ENCODE assay signal across 21 cellular contexts in the genomic region with DNA sequence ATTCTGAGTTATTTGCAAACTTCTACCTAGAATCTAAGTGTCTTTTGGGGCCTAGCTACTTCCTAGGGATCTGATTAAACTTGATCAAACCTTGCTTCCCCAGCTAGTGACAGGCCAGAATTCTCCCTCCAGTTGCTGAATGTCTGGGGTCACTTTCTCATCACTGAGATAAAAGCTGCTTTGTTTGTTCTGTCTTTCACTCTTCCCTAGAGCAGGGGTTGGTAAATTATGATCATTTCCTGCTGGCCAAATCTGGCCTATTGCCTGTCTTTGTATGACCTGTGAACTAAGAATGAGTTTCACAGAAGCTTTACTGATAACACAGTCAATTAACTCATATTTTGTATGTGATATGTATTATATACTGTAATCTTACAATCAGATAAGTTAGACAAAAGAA.
"Had no signal": no experiment of that assay in that cellular context is flagged by ENCODE, and none has a peak within 500 bp of the region (broad histone marks: within the 10 kb centered on the region; RNA-seq: fewer than 3 reads in every experiment).

No MANE protein-coding gene starts in this region.

- H3K4me1 ChIP-seq: prostate gland had no signal

- DNase-seq: activated CD4-positive, alpha-beta memory T cell treated with anti-CD3 and anti-CD28 coated beads, Interleukin-2, amount 10 ng/mL, durations not matched to agents 7 days and 5 days; activated CD4-positive, alpha-beta T cell treated with anti-CD3 and anti-CD28 coated beads for 36 hours; activated effector memory CD4-positive, alpha-beta T cell treated with anti-CD3 and anti-CD28 coated beads, Interleukin-2, amount 50 U/mL, for 16 hours; activated T-cell treated with anti-CD3 and anti-CD28 coated beads, Interleukin-2, amount 50 U/mL, for 48 hours; central memory CD4-positive, alpha-beta T cell; effector memory CD4-positive, alpha-beta T cell; head of caudate nucleus; immature natural killer cell; naive thymus-derived CD8-positive, alpha-beta T cell; occipital lobe; right cardiac atrium; stimulated activated CD4-positive, alpha-beta T cell treated with anti-CD3 and anti-CD28 coated beads, Interleukin-4, amount 100 ng/mL, for 24 hours; stimulated activated naive CD4-positive, alpha-beta T cell; T-helper 2 cell; tibial artery had no signal

- H3K9me3 Mint-ChIP-seq: activated CD4-positive, alpha-beta memory T cell treated with anti-CD3 and anti-CD28 coated beads, Interleukin-2, amount 10 ng/mL, durations not matched to agents 7 days and 5 days; activated naive CD4-positive, alpha-beta T cell treated with anti-CD3 and anti-CD28 coated beads, Interleukin-2, amount 50 U/mL, for 72 hours; dendritic cell treated with granulocyte-macrophage colony-stimulating factor and Interleukin-4, amounts not matched to agents 40 ng/mL and 50 ng/mL, for 4 days had no signal

- H3K36me3 ChIP-seq: prostate gland, tibial artery, vagina had no signal

- H3K9me3 ChIP-seq: prostate gland, tibial artery, vagina had no signal

- H3K27me3 Mint-ChIP-seq: activated CD4-positive, alpha-beta memory T cell treated with anti-CD3 and anti-CD28 coated beads, Interleukin-2, amount 10 ng/mL, durations not matched to agents 7 days and 5 days; dendritic cell treated with granulocyte-macrophage colony-stimulating factor and Interleukin-4, amounts not matched to agents 40 ng/mL and 50 ng/mL, for 4 days had no signal

- H3K4me1 Mint-ChIP-seq: activated CD4-positive, alpha-beta memory T cell treated with anti-CD3 and anti-CD28 coated beads, Interleukin-2, amount 10 ng/mL, durations not matched to agents 7 days and 5 days; activated CD4-positive, alpha-beta T cell treated with anti-CD3 and anti-CD28 coated beads for 36 hours; immature natural killer cell; naive thymus-derived CD8-positive, alpha-beta T cell had no signal

- H3K4me3 ChIP-seq: lung, prostate gland, skin epidermis, tibial artery, vagina had no signal

- H3K27me3 ChIP-seq: tibial artery, vagina had no signal

- H3K4me3 Mint-ChIP-seq: activated CD4-positive, alpha-beta memory T cell treated with anti-CD3 and anti-CD28 coated beads, Interleukin-2, amount 10 ng/mL, durations not matched to agents 7 days and 5 days; activated CD4-positive, alpha-beta T cell treated with anti-CD3 and anti-CD28 coated beads for 36 hours; dendritic cell treated with granulocyte-macrophage colony-stimulating factor and Interleukin-4, amounts not matched to agents 40 ng/mL and 50 ng/mL, for 4 days; immature natural killer cell; naive thymus-derived CD8-positive, alpha-beta T cell had no signal

- ATAC-seq: activated CD4-positive, alpha-beta T cell treated with anti-CD3 and anti-CD28 coated beads for 36 hours; activated naive CD4-positive, alpha-beta T cell treated with anti-CD3 and anti-CD28 coated beads, Interleukin-2, amount 50 U/mL, for 72 hours; naive thymus-derived CD8-positive, alpha-beta T cell; right cardiac atrium had no signal

- H3K36me3 Mint-ChIP-seq: activated naive CD4-positive, alpha-beta T cell treated with anti-CD3 and anti-CD28 coated beads, Interleukin-2, amount 50 U/mL, for 72 hours; naive thymus-derived CD8-positive, alpha-beta T cell had no signal

- H3K27ac Mint-ChIP-seq: activated CD4-positive, alpha-beta memory T cell treated with anti-CD3 and anti-CD28 coated beads, Interleukin-2, amount 10 ng/mL, durations not matched to agents 7 days and 5 days; activated CD4-positive, alpha-beta T cell treated with anti-CD3 and anti-CD28 coated beads for 36 hours; activated naive CD4-positive, alpha-beta T cell treated with anti-CD3 and anti-CD28 coated beads, Interleukin-2, amount 50 U/mL, for 72 hours; dendritic cell treated with granulocyte-macrophage colony-stimulating factor and Interleukin-4, amounts not matched to agents 40 ng/mL and 50 ng/mL, for 4 days; immature natural killer cell; naive thymus-derived CD8-positive, alpha-beta T cell had no signal

- H3K27ac ChIP-seq: prostate gland, skin epidermis, tibial artery, vagina had no signal
